1 cellular context compared by ENCODE assay signal in the genomic region with DNA sequence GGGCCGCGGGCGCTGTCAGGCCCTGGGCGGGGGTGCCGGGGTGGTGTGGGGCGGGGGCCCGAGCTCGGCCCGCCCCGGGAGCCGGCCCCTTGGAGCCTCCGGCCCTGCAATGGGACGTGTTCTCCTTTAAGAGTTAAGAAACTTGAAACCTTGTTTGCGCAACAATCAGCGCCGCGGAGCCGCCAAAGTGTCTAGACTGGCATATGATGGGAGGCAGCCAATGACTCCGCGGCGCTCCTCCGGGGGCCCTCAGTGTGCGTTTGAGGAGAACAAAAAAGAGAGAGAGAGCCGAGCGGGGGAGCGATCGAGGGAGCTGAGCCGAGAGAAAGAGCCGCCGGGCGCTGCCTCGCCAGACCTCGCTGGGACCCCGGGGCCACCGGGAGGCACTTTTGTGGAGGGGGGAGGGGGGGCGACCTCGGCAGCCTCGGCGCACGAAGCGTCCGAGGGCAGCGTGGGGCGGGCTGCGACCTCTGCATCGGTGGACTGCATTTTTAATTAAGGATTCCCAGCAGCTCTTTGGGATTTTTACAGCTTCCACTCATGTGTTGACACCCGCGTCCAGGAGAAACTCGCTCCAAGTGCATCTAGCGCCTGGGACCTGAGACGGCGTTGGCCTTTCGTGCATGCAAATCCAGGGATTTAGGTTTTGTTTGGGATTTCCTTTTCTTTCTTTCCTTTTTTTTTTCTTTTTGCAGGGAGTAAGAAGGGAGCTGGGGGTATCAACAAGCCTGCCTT.
A peak's percentile ranks its signal among the peaks of the same experiment; 100 is the strongest.
TF ChIP-seq lines count a peak whose summit lies in the region.

A gene (plus strand): TSS at position 202 of the 735 bp plus-strand sequence. CDS start 1,023 bp downstream, outside the sequence.

TF ChIP-seq in HepG2, 621 proteins besides CTCF, POLR2A, EP300 and RAD21 (continued from another document and continues in another):
- TF ChIP-seq ZFP36L1 (CRISPR knock-in tag; IDR thresholded peaks at IDR 0.05) (no peak), HES4 (CRISPR knock-in tag; IDR thresholded peaks at IDR 0.05; ENCODE audit: borderline replicate concordance) (no peak), MIER2 (CRISPR knock-in tag; IDR thresholded peaks at IDR 0.05) (no peak), ZBTB7A (CRISPR knock-in tag; IDR thresholded peaks at IDR 0.05) (no peak), CHD2 (IDR thresholded peaks at IDR 0.05; ENCODE audit: low read depth, low read length) (no peak), POLR2AphosphoS5 (IDR thresholded peaks at IDR 0.05; ENCODE audit: low read depth, low read length) (peak; percentile 66), ZNF367 (CRISPR knock-in tag; IDR thresholded peaks at IDR 0.05; ENCODE audit: borderline replicate concordance) (no peak), ZNF160 (CRISPR knock-in tag; IDR thresholded peaks at IDR 0.05) (no peak), ZNF274 (CRISPR knock-in tag; IDR thresholded peaks at IDR 0.05) (no peak), HDAC6 (IDR thresholded peaks at IDR 0.05; ENCODE audit: low read depth, low read length) (no peak), ZNF598 (CRISPR knock-in tag; IDR thresholded peaks at IDR 0.05; ENCODE audit: borderline replicate concordance) (no peak), JARID2 (CRISPR knock-in tag; IDR thresholded peaks at IDR 0.05; ENCODE audit: insufficient replicate concordance) (no peak), ZNF468 (CRISPR knock-in tag; IDR thresholded peaks at IDR 0.05) (no peak), EZH2 (conservative IDR thresholded peaks at IDR 0.05; ENCODE audit: low read depth, low read length) (no peak), CENPX (CRISPR knock-in tag; IDR thresholded peaks at IDR 0.05) (no peak), ZNF354B (CRISPR knock-in tag; IDR thresholded peaks at IDR 0.05) (no peak), MEIS1 (CRISPR knock-in tag; IDR thresholded peaks at IDR 0.05; ENCODE audit: borderline replicate concordance) (no peak), ERF (CRISPR knock-in tag; IDR thresholded peaks at IDR 0.05) (no peak), ZNF619 (CRISPR knock-in tag; IDR thresholded peaks at IDR 0.05) (no peak), SSRP1 (CRISPR knock-in tag; IDR thresholded peaks at IDR 0.05) (no peak), CENPT (CRISPR knock-in tag; IDR thresholded peaks at IDR 0.05; ENCODE audit: low read depth) (no peak), ZFP1 (CRISPR knock-in tag; IDR thresholded peaks at IDR 0.05) (peak; percentile 41; the same call in 1 of the 2 replicates), ZNF264 (CRISPR knock-in tag; IDR thresholded peaks at IDR 0.05) (no peak), KDM1A (CRISPR knock-in tag; IDR thresholded peaks at IDR 0.05) (no peak), SYNCRIP (IDR thresholded peaks at IDR 0.05; ENCODE audit: insufficient read depth, low read depth, low read length) (no peak), CBX2 (IDR thresholded peaks at IDR 0.05; ENCODE audit: low read depth, low read length) (no peak), CBX2 (CRISPR knock-in tag; IDR thresholded peaks at IDR 0.05; ENCODE audit: low read depth) (no peak), ATAD3A (CRISPR knock-in tag; IDR thresholded peaks at IDR 0.05) (no peak), MTF2 (CRISPR knock-in tag; IDR thresholded peaks at IDR 0.05; ENCODE audit: borderline replicate concordance) (0 out of 2 replicates have a peak, but pooled peaks have one; percentile 8), GTF3A (CRISPR knock-in tag; conservative IDR thresholded peaks at IDR 0.05) (no peak), ZNF343 (CRISPR knock-in tag; IDR thresholded peaks at IDR 0.05) (no peak), HOXA9 (CRISPR knock-in tag; IDR thresholded peaks at IDR 0.05; ENCODE audit: borderline replicate concordance) (no peak), FLYWCH1 (CRISPR knock-in tag; IDR thresholded peaks at IDR 0.05) (no peak), ZC3H13 (CRISPR knock-in tag; IDR thresholded peaks at IDR 0.05) (no peak), ZNF331 (CRISPR knock-in tag; IDR thresholded peaks at IDR 0.05) (peak; percentile 63; the same call in 1 of the 2 replicates), MYC (CRISPR knock-in tag; IDR thresholded peaks at IDR 0.05; ENCODE audit: borderline replicate concordance) (no peak; the same call in 1 of the 2 replicates), SP4 (CRISPR knock-in tag; IDR thresholded peaks at IDR 0.05) (no peak), ZNF564 (CRISPR knock-in tag; IDR thresholded peaks at IDR 0.05) (no peak), ATRX (CRISPR knock-in tag; IDR thresholded peaks at IDR 0.05; ENCODE audit: borderline replicate concordance) (no peak)
- TF ChIP-seq, protein P1, sequence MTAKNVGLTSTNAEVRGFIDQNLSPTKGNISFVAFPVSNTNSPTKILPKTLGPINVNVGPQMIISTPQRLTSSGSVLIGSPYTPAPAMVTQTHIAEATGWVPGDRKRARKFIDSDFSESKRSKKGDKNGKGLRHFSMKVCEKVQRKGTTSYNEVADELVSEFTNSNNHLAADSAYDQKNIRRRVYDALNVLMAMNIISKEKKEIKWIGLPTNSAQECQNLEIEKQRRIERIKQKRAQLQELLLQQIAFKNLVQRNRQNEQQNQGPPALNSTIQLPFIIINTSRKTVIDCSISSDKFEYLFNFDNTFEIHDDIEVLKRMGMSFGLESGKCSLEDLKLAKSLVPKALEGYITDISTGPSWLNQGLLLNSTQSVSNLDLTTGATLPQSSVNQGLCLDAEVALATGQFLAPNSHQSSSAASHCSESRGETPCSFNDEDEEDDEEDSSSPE (CRISPR knock-in tag; IDR thresholded peaks at IDR 0.05), result peak; percentile 85
- TF ChIP-seq, protein P2, sequence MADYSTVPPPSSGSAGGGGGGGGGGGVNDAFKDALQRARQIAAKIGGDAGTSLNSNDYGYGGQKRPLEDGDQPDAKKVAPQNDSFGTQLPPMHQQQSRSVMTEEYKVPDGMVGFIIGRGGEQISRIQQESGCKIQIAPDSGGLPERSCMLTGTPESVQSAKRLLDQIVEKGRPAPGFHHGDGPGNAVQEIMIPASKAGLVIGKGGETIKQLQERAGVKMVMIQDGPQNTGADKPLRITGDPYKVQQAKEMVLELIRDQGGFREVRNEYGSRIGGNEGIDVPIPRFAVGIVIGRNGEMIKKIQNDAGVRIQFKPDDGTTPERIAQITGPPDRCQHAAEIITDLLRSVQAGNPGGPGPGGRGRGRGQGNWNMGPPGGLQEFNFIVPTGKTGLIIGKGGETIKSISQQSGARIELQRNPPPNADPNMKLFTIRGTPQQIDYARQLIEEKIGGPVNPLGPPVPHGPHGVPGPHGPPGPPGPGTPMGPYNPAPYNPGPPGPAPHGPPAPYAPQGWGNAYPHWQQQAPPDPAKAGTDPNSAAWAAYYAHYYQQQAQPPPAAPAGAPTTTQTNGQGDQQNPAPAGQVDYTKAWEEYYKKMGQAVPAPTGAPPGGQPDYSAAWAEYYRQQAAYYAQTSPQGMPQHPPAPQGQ (CRISPR knock-in tag; IDR thresholded peaks at IDR 0.05; ENCODE audit: borderline replicate concordance), result no peak
- TF ChIP-seq, protein P3, sequence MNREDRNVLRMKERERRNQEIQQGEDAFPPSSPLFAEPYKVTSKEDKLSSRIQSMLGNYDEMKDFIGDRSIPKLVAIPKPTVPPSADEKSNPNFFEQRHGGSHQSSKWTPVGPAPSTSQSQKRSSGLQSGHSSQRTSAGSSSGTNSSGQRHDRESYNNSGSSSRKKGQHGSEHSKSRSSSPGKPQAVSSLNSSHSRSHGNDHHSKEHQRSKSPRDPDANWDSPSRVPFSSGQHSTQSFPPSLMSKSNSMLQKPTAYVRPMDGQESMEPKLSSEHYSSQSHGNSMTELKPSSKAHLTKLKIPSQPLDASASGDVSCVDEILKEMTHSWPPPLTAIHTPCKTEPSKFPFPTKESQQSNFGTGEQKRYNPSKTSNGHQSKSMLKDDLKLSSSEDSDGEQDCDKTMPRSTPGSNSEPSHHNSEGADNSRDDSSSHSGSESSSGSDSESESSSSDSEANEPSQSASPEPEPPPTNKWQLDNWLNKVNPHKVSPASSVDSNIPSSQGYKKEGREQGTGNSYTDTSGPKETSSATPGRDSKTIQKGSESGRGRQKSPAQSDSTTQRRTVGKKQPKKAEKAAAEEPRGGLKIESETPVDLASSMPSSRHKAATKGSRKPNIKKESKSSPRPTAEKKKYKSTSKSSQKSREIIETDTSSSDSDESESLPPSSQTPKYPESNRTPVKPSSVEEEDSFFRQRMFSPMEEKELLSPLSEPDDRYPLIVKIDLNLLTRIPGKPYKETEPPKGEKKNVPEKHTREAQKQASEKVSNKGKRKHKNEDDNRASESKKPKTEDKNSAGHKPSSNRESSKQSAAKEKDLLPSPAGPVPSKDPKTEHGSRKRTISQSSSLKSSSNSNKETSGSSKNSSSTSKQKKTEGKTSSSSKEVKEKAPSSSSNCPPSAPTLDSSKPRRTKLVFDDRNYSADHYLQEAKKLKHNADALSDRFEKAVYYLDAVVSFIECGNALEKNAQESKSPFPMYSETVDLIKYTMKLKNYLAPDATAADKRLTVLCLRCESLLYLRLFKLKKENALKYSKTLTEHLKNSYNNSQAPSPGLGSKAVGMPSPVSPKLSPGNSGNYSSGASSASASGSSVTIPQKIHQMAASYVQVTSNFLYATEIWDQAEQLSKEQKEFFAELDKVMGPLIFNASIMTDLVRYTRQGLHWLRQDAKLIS (CRISPR knock-in tag; IDR thresholded peaks at IDR 0.05), result no peak
- TF ChIP-seq, protein P4, sequence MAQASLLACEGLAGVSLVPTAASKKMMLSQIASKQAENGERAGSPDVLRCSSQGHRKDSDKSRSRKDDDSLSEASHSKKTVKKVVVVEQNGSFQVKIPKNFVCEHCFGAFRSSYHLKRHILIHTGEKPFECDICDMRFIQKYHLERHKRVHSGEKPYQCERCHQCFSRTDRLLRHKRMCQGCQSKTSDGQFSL (CRISPR knock-in tag; IDR thresholded peaks at IDR 0.05), result no peak
- TF ChIP-seq, protein P5, sequence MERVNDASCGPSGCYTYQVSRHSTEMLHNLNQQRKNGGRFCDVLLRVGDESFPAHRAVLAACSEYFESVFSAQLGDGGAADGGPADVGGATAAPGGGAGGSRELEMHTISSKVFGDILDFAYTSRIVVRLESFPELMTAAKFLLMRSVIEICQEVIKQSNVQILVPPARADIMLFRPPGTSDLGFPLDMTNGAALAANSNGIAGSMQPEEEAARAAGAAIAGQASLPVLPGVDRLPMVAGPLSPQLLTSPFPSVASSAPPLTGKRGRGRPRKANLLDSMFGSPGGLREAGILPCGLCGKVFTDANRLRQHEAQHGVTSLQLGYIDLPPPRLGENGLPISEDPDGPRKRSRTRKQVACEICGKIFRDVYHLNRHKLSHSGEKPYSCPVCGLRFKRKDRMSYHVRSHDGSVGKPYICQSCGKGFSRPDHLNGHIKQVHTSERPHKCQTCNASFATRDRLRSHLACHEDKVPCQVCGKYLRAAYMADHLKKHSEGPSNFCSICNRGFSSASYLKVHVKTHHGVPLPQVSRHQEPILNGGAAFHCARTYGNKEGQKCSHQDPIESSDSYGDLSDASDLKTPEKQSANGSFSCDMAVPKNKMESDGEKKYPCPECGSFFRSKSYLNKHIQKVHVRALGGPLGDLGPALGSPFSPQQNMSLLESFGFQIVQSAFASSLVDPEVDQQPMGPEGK (CRISPR knock-in tag; IDR thresholded peaks at IDR 0.05), result peak; percentile 83; the same call in 1 of the 2 replicates
- TF ChIP-seq, protein P6, sequence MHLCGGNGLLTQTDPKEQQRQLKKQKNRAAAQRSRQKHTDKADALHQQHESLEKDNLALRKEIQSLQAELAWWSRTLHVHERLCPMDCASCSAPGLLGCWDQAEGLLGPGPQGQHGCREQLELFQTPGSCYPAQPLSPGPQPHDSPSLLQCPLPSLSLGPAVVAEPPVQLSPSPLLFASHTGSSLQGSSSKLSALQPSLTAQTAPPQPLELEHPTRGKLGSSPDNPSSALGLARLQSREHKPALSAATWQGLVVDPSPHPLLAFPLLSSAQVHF (CRISPR knock-in tag; IDR thresholded peaks at IDR 0.05), result no peak
- TF ChIP-seq, protein P7, sequence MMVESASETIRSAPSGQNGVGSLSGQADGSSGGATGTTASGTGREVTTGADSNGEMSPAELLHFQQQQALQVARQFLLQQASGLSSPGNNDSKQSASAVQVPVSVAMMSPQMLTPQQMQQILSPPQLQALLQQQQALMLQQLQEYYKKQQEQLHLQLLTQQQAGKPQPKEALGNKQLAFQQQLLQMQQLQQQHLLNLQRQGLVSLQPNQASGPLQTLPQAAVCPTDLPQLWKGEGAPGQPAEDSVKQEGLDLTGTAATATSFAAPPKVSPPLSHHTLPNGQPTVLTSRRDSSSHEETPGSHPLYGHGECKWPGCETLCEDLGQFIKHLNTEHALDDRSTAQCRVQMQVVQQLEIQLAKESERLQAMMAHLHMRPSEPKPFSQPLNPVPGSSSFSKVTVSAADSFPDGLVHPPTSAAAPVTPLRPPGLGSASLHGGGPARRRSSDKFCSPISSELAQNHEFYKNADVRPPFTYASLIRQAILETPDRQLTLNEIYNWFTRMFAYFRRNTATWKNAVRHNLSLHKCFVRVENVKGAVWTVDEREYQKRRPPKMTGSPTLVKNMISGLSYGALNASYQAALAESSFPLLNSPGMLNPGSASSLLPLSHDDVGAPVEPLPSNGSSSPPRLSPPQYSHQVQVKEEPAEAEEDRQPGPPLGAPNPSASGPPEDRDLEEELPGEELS (CRISPR knock-in tag; IDR thresholded peaks at IDR 0.05), result no peak; the same call in 1 of the 2 replicates
- TF ChIP-seq, protein P8, sequence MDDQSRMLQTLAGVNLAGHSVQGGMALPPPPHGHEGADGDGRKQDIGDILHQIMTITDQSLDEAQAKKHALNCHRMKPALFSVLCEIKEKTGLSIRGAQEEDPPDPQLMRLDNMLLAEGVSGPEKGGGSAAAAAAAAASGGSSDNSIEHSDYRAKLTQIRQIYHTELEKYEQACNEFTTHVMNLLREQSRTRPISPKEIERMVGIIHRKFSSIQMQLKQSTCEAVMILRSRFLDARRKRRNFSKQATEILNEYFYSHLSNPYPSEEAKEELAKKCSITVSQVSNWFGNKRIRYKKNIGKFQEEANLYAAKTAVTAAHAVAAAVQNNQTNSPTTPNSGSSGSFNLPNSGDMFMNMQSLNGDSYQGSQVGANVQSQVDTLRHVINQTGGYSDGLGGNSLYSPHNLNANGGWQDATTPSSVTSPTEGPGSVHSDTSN (CRISPR knock-in tag; IDR thresholded peaks at IDR 0.05; ENCODE audit: borderline replicate concordance), result no peak
- TF ChIP-seq, protein P9, sequence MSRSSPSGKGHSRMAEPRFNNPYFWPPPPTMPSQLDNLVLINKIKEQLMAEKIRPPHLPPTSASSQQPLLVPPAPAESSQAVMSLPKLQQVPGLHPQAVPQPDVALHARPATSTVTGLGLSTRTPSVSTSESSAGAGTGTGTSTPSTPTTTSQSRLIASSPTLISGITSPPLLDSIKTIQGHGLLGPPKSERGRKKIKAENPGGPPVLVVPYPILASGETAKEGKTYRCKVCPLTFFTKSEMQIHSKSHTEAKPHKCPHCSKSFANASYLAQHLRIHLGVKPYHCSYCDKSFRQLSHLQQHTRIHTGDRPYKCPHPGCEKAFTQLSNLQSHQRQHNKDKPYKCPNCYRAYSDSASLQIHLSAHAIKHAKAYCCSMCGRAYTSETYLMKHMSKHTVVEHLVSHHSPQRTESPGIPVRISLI (CRISPR knock-in tag; IDR thresholded peaks at IDR 0.05; ENCODE audit: borderline replicate concordance), result no peak
- TF ChIP-seq, protein P10, sequence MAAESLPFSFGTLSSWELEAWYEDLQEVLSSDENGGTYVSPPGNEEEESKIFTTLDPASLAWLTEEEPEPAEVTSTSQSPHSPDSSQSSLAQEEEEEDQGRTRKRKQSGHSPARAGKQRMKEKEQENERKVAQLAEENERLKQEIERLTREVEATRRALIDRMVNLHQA (CRISPR knock-in tag; IDR thresholded peaks at IDR 0.05), result no peak
- TF ChIP-seq, protein P11, sequence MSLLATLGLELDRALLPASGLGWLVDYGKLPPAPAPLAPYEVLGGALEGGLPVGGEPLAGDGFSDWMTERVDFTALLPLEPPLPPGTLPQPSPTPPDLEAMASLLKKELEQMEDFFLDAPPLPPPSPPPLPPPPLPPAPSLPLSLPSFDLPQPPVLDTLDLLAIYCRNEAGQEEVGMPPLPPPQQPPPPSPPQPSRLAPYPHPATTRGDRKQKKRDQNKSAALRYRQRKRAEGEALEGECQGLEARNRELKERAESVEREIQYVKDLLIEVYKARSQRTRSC (CRISPR knock-in tag; IDR thresholded peaks at IDR 0.05; ENCODE audit: low read depth), result no peak
